8 cellular contexts compared by ENCODE assay signal in genomic region chr17:16439303-16439791, GRCh38. TPM values are rescaled to one million over a fixed set of nuclear protein-coding genes. Genes with fewer than 3 reads are reported as not detected.
A peak's percentile ranks its signal among the peaks of the same experiment; 100 is the strongest.
DNase-seq lines count a peak whose midpoint lies in the region; ATAC-seq and TF ChIP-seq lines count a peak whose summit lies in the region.

No MANE protein-coding gene starts in this region.

- peak overlapping the region; percentile 76 to 82 for H3K27ac ChIP-seq in uterus

- DNase-seq in activated CD8-positive, alpha-beta memory T cell treated with anti-CD3 and anti-CD28 coated beads for 24 hours = peak; percentile 86
- DNase-seq in activated CD8-positive, alpha-beta memory T cell treated with anti-CD3 and anti-CD28 coated beads, Interleukin-2, amount 50 U/mL, for 4 hours = no peak
- DNase-seq in central memory CD4-positive, alpha-beta T cell = peak; percentile 39
- DNase-seq in memory B cell (ENCODE audit: low spot score in 2 of 2) = no peak
- no peak for DNase-seq in uterus
- no peak for DNase-seq in NK-92 treated with Interleukin-12 subunit alpha and Interleukin-12 subunit beta, amount 100 ng/mL, for 24 hours (lab: John Stamatoyannopoulos, UW)
- no peak for DNase-seq in SIG-M5 treated with dmso at 0.1 percent for 504 hours (lab: John Stamatoyannopoulos, UW; ENCODE audit: unreplicated experiment)

- peaks cover 55% of the 10 kb centered on the region for H3K79me2 ChIP-seq in Loucy (ENCODE audit: insufficient read depth, low read length)

- peak overlapping the region; percentile 99 for H3K9ac ChIP-seq in Loucy (ENCODE audit: low read depth, low read length, poor library complexity, severe bottlenecking)

- no peak for TF ChIP-seq POLR2A in uterus (IDR thresholded peaks at IDR 0.05)

- peaks cover 45% of the 10 kb centered on the region for H3K4me1 Mint-ChIP-seq in memory B cell

- H3K27me3 ChIP-seq in Loucy (ENCODE audit: insufficient read depth, low read length, poor library complexity, severe bottlenecking) = peaks cover 5% of the 10 kb centered on the region
- H3K27me3 ChIP-seq in uterus = no peaks in the 10 kb centered on the region

- no peaks in the 10 kb centered on the region for H3K9me3 Mint-ChIP-seq in memory B cell

- peak; percentile 27 for ATAC-seq in memory B cell (ENCODE audit: low read depth)

- H3K36me3 Mint-ChIP-seq in memory B cell = peaks cover 15% of the 10 kb centered on the region

- no peaks in the 10 kb centered on the region for H3F3A ChIP-seq in Loucy (ENCODE audit: low read depth)

- H3K9me3 ChIP-seq in Loucy (ENCODE audit: insufficient read depth, low read depth, low read length) (no peaks in the 10 kb centered on the region), uterus (no peaks in the 10 kb centered on the region)

- H3K36me3 ChIP-seq in Loucy (ENCODE audit: insufficient read depth, low read length) = peaks cover 37% of the 10 kb centered on the region
- no peaks in the 10 kb centered on the region for H3K36me3 ChIP-seq in uterus

- H3K27me3 Mint-ChIP-seq in memory B cell = no peaks in the 10 kb centered on the region

- H2AFZ ChIP-seq in Loucy (ENCODE audit: low read length) = peak overlapping the region; percentile 74; the same call in 1 of the 2 replicates

- peak overlapping the region; percentile 99 for H3K4me3 Mint-ChIP-seq in memory B cell

- H3K9me2 ChIP-seq in Loucy (replicated peaks; ENCODE audit: low read depth, low read length) = no peaks in the 10 kb centered on the region

- peak overlapping the region; percentile 98 for H3K27ac Mint-ChIP-seq in memory B cell

- intact Hi-C loops in uterus (cut with DNase I; ENCODE audit: low total_unique reads) = no loop called here

- H4K20me1 ChIP-seq in Loucy (ENCODE audit: insufficient read depth, low read length, poor library complexity, severe bottlenecking) = peaks cover 49% of the 10 kb centered on the region

- H3K4me1 ChIP-seq in Loucy (ENCODE audit: insufficient read depth, low read length, poor library complexity, severe bottlenecking) (peaks cover 31% of the 10 kb centered on the region), uterus (peaks cover 7 to 12% of the 10 kb centered on the region in 2 donors)

- TF ChIP-seq CTCF in Loucy (conservative IDR thresholded peaks at IDR 0.05; ENCODE audit: low read length) = no peak
- no peak for TF ChIP-seq CTCF in uterus (IDR thresholded peaks at IDR 0.05)

- peak overlapping the region; percentile 83 for H3K4me3 ChIP-seq in Loucy (ENCODE audit: low read length, poor library complexity, severe bottlenecking)
- peak overlapping the region; percentile 78 to 95 for H3K4me3 ChIP-seq in uterus

- H3K4me2 ChIP-seq in Loucy (ENCODE audit: low read depth, low read length, poor library complexity, severe bottlenecking) = peak overlapping the region; percentile 99

RNA-seq across cellular contexts. Expression of gene TRPV2, which starts 24.0 kb away (rescaled TPM):
- 10 to 100 TPM in 2 of 4 donors, 1 to 10 TPM in 2; 6.2 to 26.2 (median 12.9) TPM for total RNA-seq in uterus

RNA-seq across cellular contexts. Expression of gene LRRC75A, which starts 52.6 kb away (rescaled TPM):
- 1 to 10 TPM in 3 of 4 donors, under 1 TPM in 1; 0.26 to 6.0 (median 3.7) TPM for total RNA-seq in uterus

RNA-seq across cellular contexts. Expression of gene UBB, which starts 58.5 kb away (rescaled TPM):
- 1,000 to 10,000 TPM in 1 of 4 donors, 100 to 1,000 TPM in 3; 535 to 1,039 (median 667) TPM for total RNA-seq in uterus

Comparison
In these comparisons a context has a peak if more than half of its experiments do, and no peak if none do; other contexts are left out.
1. DNase-seq: peak in activated CD8-positive, alpha-beta memory T cell treated with anti-CD3 and anti-CD28 coated beads for 24 hours (single experiment) and central memory CD4-positive, alpha-beta T cell (single experiment); none in activated CD8-positive, alpha-beta memory T cell treated with anti-CD3 and anti-CD28 coated beads, Interleukin-2, amount 50 U/mL, for 4 hours (single experiment), memory B cell (0 of 2), uterus (0 of 2), NK-92 treated with Interleukin-12 subunit alpha and Interleukin-12 subunit beta, amount 100 ng/mL, for 24 hours (single experiment) and SIG-M5 treated with dmso at 0.1 percent for 504 hours (single experiment).